ENCODE assay signal across 8 cellular contexts in genomic region chr18:26547302-26548143, GRCh38. TPM values are rescaled to one million over a fixed set of nuclear protein-coding genes. Genes with fewer than 3 reads are reported as not detected.
A peak's percentile ranks its signal among the peaks of the same experiment; 100 is the strongest.
DNase-seq lines count a peak whose midpoint lies in the region; ATAC-seq and TF ChIP-seq lines count a peak whose summit lies in the region.

No MANE protein-coding gene starts in this region.

- H3K9me3 Mint-ChIP-seq in WTC11, result no peaks in the 10 kb centered on the region

- H3K27ac ChIP-seq in layer of hippocampus (ENCODE audit: low read depth, low read length), result peak overlapping the region; percentile 46

- peak; percentile 59 for ATAC-seq in HG03135 (IDR thresholded peaks at IDR 0.05; ENCODE audit: unreplicated experiment)
- peak; percentile 51 for ATAC-seq in WTC11

- TF ChIP-seq CTCF in WTC11 (IDR thresholded peaks at IDR 0.05) (no peak; the same call in 1 of the 2 replicates), choroid plexus epithelial cell (conservative IDR thresholded peaks at IDR 0.05; ENCODE audit: low read depth, low read length) (peak; percentile 71)

- CTCF ChIA-PET in WTC11 (lab: Charles Lee), result interaction anchor here (0.9 to 3.3 kb wide), 14 partner anchors 16 to 164 kb away, joined by 3 to 28 read pairs (median 11); no protein-coding TSS in a partner anchor

- H3K27me3 Mint-ChIP-seq in WTC11 (ENCODE audit: low read depth), result peaks cover 60% of the 10 kb centered on the region

- no peak overlapping the region for H3K27ac Mint-ChIP-seq in WTC11

- no peaks in the 10 kb centered on the region for H3K27me3 ChIP-seq in layer of hippocampus (ENCODE audit: control insufficient read depth, insufficient read depth, low read length)

- DNase-seq in NCI-H82 (lab: John Stamatoyannopoulos, UW) (peak; percentile 57), NCI-H82 treated with DMSO at 0.1 percent for 48 hours (lab: John Stamatoyannopoulos, UW; ENCODE audit: unreplicated experiment) (no peak), WTC11 (ENCODE audit: low spot score) (peak; percentile 84), choroid plexus epithelial cell (ENCODE audit: low read depth) (peak; percentile 92), NCI-H510A treated with DMSO at 0.1 percent for 48 hours (lab: John Stamatoyannopoulos, UW) (no peak)
- DNase-seq in stimulated activated CD4-positive, alpha-beta T cell treated with anti-CD3 and anti-CD28 coated beads, Interleukin-1b, Interleukin-23, amount 100 ng/mL, for 4 hours (ENCODE audit: low read depth in 2 of 2), result peak; percentile 21 to 48

- peak overlapping the region; percentile 81 for H3K4me3 ChIP-seq in choroid plexus epithelial cell (ENCODE audit: low read depth, low read length)

- peaks cover 62% of the 10 kb centered on the region for H3K4me1 Mint-ChIP-seq in WTC11

- POLR2A ChIA-PET in WTC11 (lab: Charles Lee), result interaction anchor here (0.5 to 2.1 kb wide), 6 partner anchors 14 to 141 kb away, joined by 3 to 6 read pairs (median 3); no protein-coding TSS in a partner anchor

- peak overlapping the region; percentile 80 for H3K4me3 Mint-ChIP-seq in WTC11

- no peaks in the 10 kb centered on the region; the same call in 1 of the 2 replicates for H3K36me3 Mint-ChIP-seq in WTC11

TF ChIP-seq in WTC11, 78 proteins besides CTCF, POLR2A, EP300 and RAD21 (continues in another document):
- TF ChIP-seq NFYB (CRISPR knock-in tag; conservative IDR thresholded peaks at IDR 0.05; ENCODE audit: low read depth) (no peak), ATF3 (CRISPR knock-in tag; conservative IDR thresholded peaks at IDR 0.05) (0 out of 2 replicates have a peak, but pooled peaks have one; percentile 40), CREM (CRISPR knock-in tag; IDR thresholded peaks at IDR 0.05) (no peak), MYBL2 (CRISPR knock-in tag; IDR thresholded peaks at IDR 0.05) (peak; percentile 86), SP1 (CRISPR knock-in tag; conservative IDR thresholded peaks at IDR 0.05) (peak; percentile 67; the same call in 1 of the 2 replicates), TEAD4 (CRISPR knock-in tag; IDR thresholded peaks at IDR 0.05) (peak; percentile 56; the same call in 1 of the 2 replicates), PRRX2 (CRISPR knock-in tag; IDR thresholded peaks at IDR 0.05) (no peak), ERG (CRISPR knock-in tag; IDR thresholded peaks at IDR 0.05) (no peak), ZNF281 (CRISPR knock-in tag; IDR thresholded peaks at IDR 0.05) (peak; percentile 59; the same call in 1 of the 2 replicates), ESRRA (CRISPR knock-in tag; IDR thresholded peaks at IDR 0.05; ENCODE audit: borderline replicate concordance) (0 out of 2 replicates have a peak, but pooled peaks have one; percentile 72), CDX4 (CRISPR knock-in tag; IDR thresholded peaks at IDR 0.05; ENCODE audit: borderline replicate concordance) (no peak), ZNF121 (CRISPR knock-in tag; IDR thresholded peaks at IDR 0.05) (peak; percentile 51; the same call in 1 of the 2 replicates), ZNF232 (CRISPR knock-in tag; IDR thresholded peaks at IDR 0.05) (no peak), GTF2I (CRISPR knock-in tag; conservative IDR thresholded peaks at IDR 0.05) (no peak), NFATC4 (CRISPR knock-in tag; IDR thresholded peaks at IDR 0.05) (no peak), ZNF671 (CRISPR knock-in tag; IDR thresholded peaks at IDR 0.05) (no peak), RELA (CRISPR knock-in tag; IDR thresholded peaks at IDR 0.05; ENCODE audit: borderline replicate concordance) (peak; percentile 37; the same call in 1 of the 2 replicates), ZNF423 (CRISPR knock-in tag; IDR thresholded peaks at IDR 0.05) (peak; percentile 65; the same call in 1 of the 2 replicates), ZNF317 (CRISPR knock-in tag; IDR thresholded peaks at IDR 0.05; ENCODE audit: borderline replicate concordance, low read depth) (no peak), ATF6 (CRISPR knock-in tag; IDR thresholded peaks at IDR 0.05) (no peak), ZBTB21 (CRISPR knock-in tag; IDR thresholded peaks at IDR 0.05; ENCODE audit: borderline replicate concordance) (peak; percentile 76; the same call in 1 of the 2 replicates), AR (CRISPR knock-in tag; IDR thresholded peaks at IDR 0.05) (no peak), SMAD4 (CRISPR knock-in tag; IDR thresholded peaks at IDR 0.05) (peak; percentile 72; the same call in 1 of the 2 replicates), NR1H2 (CRISPR knock-in tag; IDR thresholded peaks at IDR 0.05) (no peak), SMAD3 (CRISPR knock-in tag; IDR thresholded peaks at IDR 0.05; ENCODE audit: borderline replicate concordance) (peak; percentile 50; the same call in 1 of the 2 replicates)

RNA-seq across cellular contexts. Expression of gene KCTD1, which starts 0.8 kb away (rescaled TPM):
- 16.9 to 23.3 TPM (median 18.7 TPM) in 3 replicates for total RNA-seq in WTC11 (2021)

Comparison
In these comparisons a context has a peak if more than half of its experiments do, and no peak if none do; other contexts are left out.
1. DNase-seq: peak in NCI-H82 (single experiment), WTC11 (single experiment), choroid plexus epithelial cell (single experiment) and stimulated activated CD4-positive, alpha-beta T cell treated with anti-CD3 and anti-CD28 coated beads, Interleukin-1b, Interleukin-23, amount 100 ng/mL, for 4 hours (2 of 2); none in NCI-H82 treated with DMSO at 0.1 percent for 48 hours (single experiment) and NCI-H510A treated with DMSO at 0.1 percent for 48 hours (single experiment).